ENCODE assay signal across 20 cellular contexts in the genomic region with DNA sequence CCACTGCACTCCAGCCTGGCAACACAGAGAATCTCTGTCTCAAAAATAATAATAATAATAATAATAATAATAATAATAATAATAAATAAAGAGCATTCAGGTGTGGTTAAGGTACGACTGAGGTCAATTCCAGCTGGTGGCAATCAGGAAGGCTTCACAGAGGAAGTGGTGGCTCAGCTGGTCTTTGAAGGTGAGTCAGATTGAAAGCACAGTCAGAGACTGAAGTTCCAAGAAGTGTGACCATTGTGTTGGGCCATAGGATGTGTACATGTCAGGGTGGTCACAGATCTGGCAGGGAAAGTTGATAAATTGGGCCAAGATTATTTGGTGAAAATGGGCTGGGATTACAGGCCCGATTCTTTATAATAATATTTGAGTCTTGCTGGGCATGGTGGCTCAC. TPM values are rescaled to one million over a fixed set of nuclear protein-coding genes. Genes with fewer than 3 reads are reported as not detected.
DNase-seq lines count a peak whose midpoint lies in the region; ATAC-seq lines count a peak whose summit lies in the region.
"Had no signal": no experiment of that assay in that cellular context is flagged by ENCODE, and none has a peak within 500 bp of the region (broad histone marks: within the 10 kb centered on the region; RNA-seq: fewer than 3 reads in every experiment).

No MANE protein-coding gene starts in this region.

- CTCF ChIA-PET in activated CD4-positive, alpha-beta memory T cell treated with anti-CD3 and anti-CD28 coated beads, Interleukin-2, amount 10 ng/mL, durations not matched to agents 7 days and 5 days (lab: Charles Lee): interaction anchor here (1.0 kb wide), 1 partner anchor 284 kb away, joined by 3 read pairs; no protein-coding TSS in a partner anchor
- CTCF ChIA-PET in CD4-positive, alpha-beta memory T cell (lab: Charles Lee; ENCODE audit: partially characterized antibody): interaction anchor here (1.1 kb wide), 1 partner anchor 112 kb away, joined by 3 read pairs; no protein-coding TSS in a partner anchor

- no peak overlapping the region for H3K4me3 Mint-ChIP-seq in activated T-cell treated with anti-CD3 and anti-CD28 coated beads, Interleukin-2, amount 50 U/mL, for 72 hours
- H3K4me3 Mint-ChIP-seq in activated CD4-positive, alpha-beta memory T cell treated with anti-CD3 and anti-CD28 coated beads, Interleukin-2, amount 10 ng/mL, durations not matched to agents 7 days and 5 days: no peak overlapping the region
- no peak overlapping the region for H3K4me3 Mint-ChIP-seq in stimulated activated naive B cell treated with anti-CD40 and anti-IgM and Interleukin-4, amounts not matched to agents 10 μg/mL and 1 μg/mL and 100 μg/mL, for 72 hours
- no peak overlapping the region for H3K4me3 Mint-ChIP-seq in T-helper 17 cell
- no peak overlapping the region for H3K4me3 Mint-ChIP-seq in CD4-positive, alpha-beta memory T cell

- no peaks in the 10 kb centered on the region for H3K4me1 ChIP-seq in CD4-positive, alpha-beta memory T cell (ENCODE audit: insufficient read depth, low read length)
- H3K4me1 ChIP-seq: BE2C, lower lobe of right lung had no signal

- no peak overlapping the region for H3K27ac Mint-ChIP-seq in activated T-cell treated with anti-CD3 and anti-CD28 coated beads, Interleukin-2, amount 50 U/mL, for 72 hours
- H3K27ac Mint-ChIP-seq in activated CD4-positive, alpha-beta memory T cell treated with anti-CD3 and anti-CD28 coated beads, Interleukin-2, amount 10 ng/mL, durations not matched to agents 7 days and 5 days: no peak overlapping the region
- H3K27ac Mint-ChIP-seq in stimulated activated naive B cell treated with anti-CD40 and anti-IgM and Interleukin-4, amounts not matched to agents 10 μg/mL and 1 μg/mL and 100 μg/mL, for 72 hours: no peak overlapping the region
- no peak overlapping the region for H3K27ac Mint-ChIP-seq in T-helper 17 cell
- no peak overlapping the region for H3K27ac Mint-ChIP-seq in CD4-positive, alpha-beta memory T cell

- POLR2A ChIA-PET in activated CD4-positive, alpha-beta memory T cell treated with anti-CD3 and anti-CD28 coated beads, Interleukin-2, amount 10 ng/mL, durations not matched to agents 7 days and 5 days (lab: Charles Lee): interaction anchor here (2.6 kb wide), 1 partner anchor 30 kb away, joined by 13 read pairs; a partner anchor contains a TSS
- POLR2A ChIA-PET in CD4-positive, alpha-beta memory T cell (lab: Charles Lee; ENCODE audit: partially characterized antibody): no interaction called here

- H3K4me3 ChIP-seq in CD4-positive, alpha-beta memory T cell (ENCODE audit: low read length in 2 of 2): no peak overlapping the region
- H3K4me3 ChIP-seq: GM23248, lower lobe of right lung had no signal

- no peaks in the 10 kb centered on the region for H3K9me3 Mint-ChIP-seq in activated T-cell treated with anti-CD3 and anti-CD28 coated beads, Interleukin-2, amount 50 U/mL, for 72 hours
- H3K9me3 Mint-ChIP-seq in activated CD4-positive, alpha-beta memory T cell treated with anti-CD3 and anti-CD28 coated beads, Interleukin-2, amount 10 ng/mL, durations not matched to agents 7 days and 5 days: no peaks in the 10 kb centered on the region
- H3K9me3 Mint-ChIP-seq in stimulated activated naive B cell treated with anti-CD40 and anti-IgM and Interleukin-4, amounts not matched to agents 10 μg/mL and 1 μg/mL and 100 μg/mL, for 72 hours: no peaks in the 10 kb centered on the region
- peaks cover 0 to 3% (median 0%) of the 10 kb centered on the region in 8 donors for H3K9me3 Mint-ChIP-seq in CD4-positive, alpha-beta memory T cell

- H3K36me3 ChIP-seq in CD4-positive, alpha-beta memory T cell (ENCODE audit: insufficient read depth, low read length): no peaks in the 10 kb centered on the region
- H3K36me3 ChIP-seq: BE2C, lower lobe of right lung had no signal

- no peaks in the 10 kb centered on the region for H3K36me3 Mint-ChIP-seq in activated T-cell treated with anti-CD3 and anti-CD28 coated beads, Interleukin-2, amount 50 U/mL, for 72 hours (ENCODE audit: insufficient read depth in 2 of 2)
- H3K36me3 Mint-ChIP-seq in activated CD4-positive, alpha-beta memory T cell treated with anti-CD3 and anti-CD28 coated beads, Interleukin-2, amount 10 ng/mL, durations not matched to agents 7 days and 5 days (ENCODE audit: low read depth): no peaks in the 10 kb centered on the region
- no peaks in the 10 kb centered on the region for H3K36me3 Mint-ChIP-seq in stimulated activated naive B cell treated with anti-CD40 and anti-IgM and Interleukin-4, amounts not matched to agents 10 μg/mL and 1 μg/mL and 100 μg/mL, for 72 hours
- H3K36me3 Mint-ChIP-seq in T-helper 17 cell (ENCODE audit: low read depth): no peaks in the 10 kb centered on the region
- H3K36me3 Mint-ChIP-seq in CD4-positive, alpha-beta memory T cell: no peaks in the 10 kb centered on the region

- peak; percentile 60 to 83 for ATAC-seq in activated T-cell treated with anti-CD3 and anti-CD28 coated beads, Interleukin-2, amount 50 U/mL, for 72 hours (replicated peaks in 1 of 2)
- ATAC-seq in HG02938 (IDR thresholded peaks at IDR 0.05; ENCODE audit: unreplicated experiment) (peak; percentile 65), T-helper 17 cell (no peak)
- ATAC-seq in stimulated activated naive B cell treated with anti-CD40 and anti-IgM and Interleukin-4, amounts not matched to agents 10 μg/mL and 1 μg/mL and 100 μg/mL, for 72 hours (replicated peaks): peak; percentile 75 to 90
- ATAC-seq: lower lobe of right lung had no signal

- DNase-seq in activated T-cell treated with anti-CD3 and anti-CD28 coated beads, Interleukin-2, amount 50 U/mL, for 72 hours: peak in 1 of 2 donors; percentile 22
- no peak for DNase-seq in activated T-cell treated with anti-CD3 and anti-CD28 coated beads, Interleukin-2, amount 50 U/mL, for 48 hours
- DNase-seq in activated CD4-positive, alpha-beta memory T cell treated with anti-CD3 and anti-CD28 coated beads, Interleukin-2, amount 10 ng/mL, durations not matched to agents 7 days and 5 days: peak; percentile 42
- peak; percentile 4 for DNase-seq in stimulated activated naive B cell treated with anti-CD40 and anti-IgM and Interleukin-4, amounts not matched to agents 10 μg/mL and 1 μg/mL and 100 μg/mL, for 72 hours
- DNase-seq in T-helper 17 cell (no peak), SW 1271 (lab: John Stamatoyannopoulos, UW) (no peak)
- no peak for DNase-seq in CD4-positive, alpha-beta memory T cell
- DNase-seq: activated CD4-positive, alpha-beta T cell treated with anti-CD3 and anti-CD28 coated beads for 48 hours; activated naive CD4-positive, alpha-beta T cell; aorta; BE2C; central memory CD4-positive, alpha-beta T cell; GM23248; hypothalamus; lower lobe of right lung; NCI-H1417 treated with DMSO at 0.1 percent for 48 hours; NCI-H510A treated with DMSO at 0.1 percent for 48 hours; occipital lobe; stimulated activated CD4-positive, alpha-beta T cell treated with anti-CD3 and anti-CD28 coated beads, Interleukin-4, amount 100 ng/mL, for 4 hours had no signal

- no peaks in the 10 kb centered on the region for H3K27me3 ChIP-seq in CD4-positive, alpha-beta memory T cell (ENCODE audit: insufficient read depth, low read length)
- H3K27me3 ChIP-seq: BE2C had no signal

- peaks cover 5% of the 10 kb centered on the region for H3K4me1 Mint-ChIP-seq in activated T-cell treated with anti-CD3 and anti-CD28 coated beads, Interleukin-2, amount 50 U/mL, for 72 hours (ENCODE audit: low read depth)
- H3K4me1 Mint-ChIP-seq in activated CD4-positive, alpha-beta memory T cell treated with anti-CD3 and anti-CD28 coated beads, Interleukin-2, amount 10 ng/mL, durations not matched to agents 7 days and 5 days: peaks cover 19% of the 10 kb centered on the region
- H3K4me1 Mint-ChIP-seq in stimulated activated naive B cell treated with anti-CD40 and anti-IgM and Interleukin-4, amounts not matched to agents 10 μg/mL and 1 μg/mL and 100 μg/mL, for 72 hours: peaks cover 0 to 5% of the 10 kb centered on the region in 2 donors
- H3K4me1 Mint-ChIP-seq in T-helper 17 cell: no peaks in the 10 kb centered on the region
- no peaks in the 10 kb centered on the region for H3K4me1 Mint-ChIP-seq in CD4-positive, alpha-beta memory T cell

- H3K9me3 ChIP-seq in T-helper 17 cell (ENCODE audit: control insufficient read depth, low read length, poor library complexity, severe bottlenecking): no peaks in the 10 kb centered on the region
- H3K9me3 ChIP-seq in CD4-positive, alpha-beta memory T cell (ENCODE audit: control insufficient read depth in 1 of 2, low read length in 2 of 2): no peaks in the 10 kb centered on the region
- H3K9me3 ChIP-seq: BE2C, lower lobe of right lung had no signal

- no peak overlapping the region for H3K27ac ChIP-seq in CD4-positive, alpha-beta memory T cell (ENCODE audit: low read depth, low read length)
- H3K27ac ChIP-seq: GM23248, lower lobe of right lung had no signal

- no peaks in the 10 kb centered on the region for H3K27me3 Mint-ChIP-seq in activated T-cell treated with anti-CD3 and anti-CD28 coated beads, Interleukin-2, amount 50 U/mL, for 72 hours (ENCODE audit: low read depth)
- peaks cover 13% of the 10 kb centered on the region for H3K27me3 Mint-ChIP-seq in activated CD4-positive, alpha-beta memory T cell treated with anti-CD3 and anti-CD28 coated beads, Interleukin-2, amount 10 ng/mL, durations not matched to agents 7 days and 5 days
- H3K27me3 Mint-ChIP-seq in stimulated activated naive B cell treated with anti-CD40 and anti-IgM and Interleukin-4, amounts not matched to agents 10 μg/mL and 1 μg/mL and 100 μg/mL, for 72 hours: peaks cover 0 to 11% of the 10 kb centered on the region in 2 donors
- peaks cover 11% of the 10 kb centered on the region for H3K27me3 Mint-ChIP-seq in T-helper 17 cell
- peaks cover 0 to 5% of the 10 kb centered on the region in 2 donors for H3K27me3 Mint-ChIP-seq in CD4-positive, alpha-beta memory T cell

- intact Hi-C loops in CD4-positive, alpha-beta memory T cell (cut with micrococcal nuclease): no loop called here

RNA-seq across cellular contexts. Expression of a gene that starts 31.0 kb away (rescaled TPM):
- 10 to 100 TPM; 25.9 to 27.9 TPM for total RNA-seq in activated T-cell treated with anti-CD3 and anti-CD28 coated beads, Interleukin-2, amount 50 U/mL, for 72 hours
- 10 to 100 TPM; 23.7 to 25.6 TPM for total RNA-seq in activated CD4-positive, alpha-beta memory T cell treated with anti-CD3 and anti-CD28 coated beads, Interleukin-2, amount 10 ng/mL, durations not matched to agents 7 days and 5 days
- 1 to 10 TPM; 4.6 to 4.7 TPM for total RNA-seq in T-helper 17 cell
- total RNA-seq in CD4-positive, alpha-beta memory T cell: 10 to 100 TPM; 15.5 to 16.9 TPM
- polyA plus RNA-seq in CD4-positive, alpha-beta memory T cell: 10 to 100 TPM in 1 of 2 donors, 1 to 10 TPM in 1; 1.8 to 13.3 TPM

RNA-seq across cellular contexts. Expression of a gene that starts 38.5 kb away (rescaled TPM):
- 100 to 1,000 TPM in 1 of 2 donors, 10 to 100 TPM in 1; 85.3 to 101 TPM for total RNA-seq in activated T-cell treated with anti-CD3 and anti-CD28 coated beads, Interleukin-2, amount 50 U/mL, for 72 hours
- total RNA-seq in activated CD4-positive, alpha-beta memory T cell treated with anti-CD3 and anti-CD28 coated beads, Interleukin-2, amount 10 ng/mL, durations not matched to agents 7 days and 5 days: 10 to 100 TPM; 22.8 to 23.9 TPM
- total RNA-seq in T-helper 17 cell: 10 to 100 TPM; 16.6 to 35.3 TPM
- total RNA-seq in CD4-positive, alpha-beta memory T cell: 1 to 10 TPM; 5.7 to 6.4 TPM
- 1 to 10 TPM; 3.5 to 7.6 TPM for polyA plus RNA-seq in CD4-positive, alpha-beta memory T cell

Comparison
In these comparisons a context has a peak if more than half of its experiments do, and no peak if none do; other contexts are left out.
1. DNase-seq: peak in activated CD4-positive, alpha-beta memory T cell treated with anti-CD3 and anti-CD28 coated beads, Interleukin-2, amount 10 ng/mL, durations not matched to agents 7 days and 5 days (single experiment) and stimulated activated naive B cell treated with anti-CD40 and anti-IgM and Interleukin-4, amounts not matched to agents 10 μg/mL and 1 μg/mL and 100 μg/mL, for 72 hours (single experiment); none in activated T-cell treated with anti-CD3 and anti-CD28 coated beads, Interleukin-2, amount 50 U/mL, for 48 hours (0 of 2), T-helper 17 cell (0 of 3), CD4-positive, alpha-beta memory T cell (0 of 5) and SW 1271 (0 of 2).